In the genomic region with DNA sequence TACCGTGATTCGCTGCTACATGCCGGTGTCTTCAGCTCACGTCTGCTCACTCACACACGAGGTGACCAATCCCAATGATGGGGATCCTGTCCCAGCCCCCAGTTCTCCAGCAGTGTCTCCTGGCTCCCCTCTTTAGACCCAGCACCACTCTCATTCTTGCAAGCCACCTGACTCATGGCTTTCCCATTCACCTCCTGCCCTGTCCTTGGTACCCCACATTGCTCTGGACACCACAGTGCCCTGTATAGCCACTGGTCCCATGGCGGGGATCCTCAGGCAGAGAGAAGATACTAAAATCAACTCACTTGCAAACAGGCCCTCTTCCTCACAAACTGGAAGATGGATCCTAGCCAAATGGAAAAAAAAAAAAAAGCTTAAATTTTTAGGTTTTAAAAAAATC, we compare ENCODE assay signal across 21 cellular contexts.
"Had no signal": no experiment of that assay in that cellular context is flagged by ENCODE, and none has a peak within 500 bp of the region (broad histone marks: within the 10 kb centered on the region; RNA-seq: fewer than 3 reads in every experiment).

No MANE protein-coding gene starts in this region.

- H3K27ac ChIP-seq: left ventricle myocardium inferior, ovary, right atrium auricular region, right lobe of liver, tibial nerve, upper lobe of left lung, vagina had no signal

- H2AFZ ChIP-seq: hepatocyte had no signal

- H3K4me3 ChIP-seq: hepatocyte, left ventricle myocardium inferior, lung, ovary, right atrium auricular region, right lobe of liver, smooth muscle cell, tibial nerve, upper lobe of left lung, vagina had no signal

- H3K27me3 ChIP-seq: hepatocyte, ovary, right atrium auricular region, right lobe of liver, tibial nerve, upper lobe of left lung, vagina had no signal

- DNase-seq: islet precursor cell; left ventricle myocardium inferior; mesendoderm; naive B cell; natural killer cell; ovary; right lobe of liver; stimulated activated CD4-positive, alpha-beta T cell treated with anti-CD3 and anti-CD28 coated beads, Interleukin-1b, Interleukin-23, amount 100 ng/mL, for 48 hours; stimulated activated CD4-positive, alpha-beta T cell treated with anti-CD3 and anti-CD28 coated beads, Interleukin-2, amount 100 ng/mL, for 48 hours; stimulated activated CD4-positive, alpha-beta T cell treated with anti-CD3 and anti-CD28 coated beads, Interleukin-4, amount 100 ng/mL, for 4 hours; stimulated activated CD8-positive, alpha-beta memory T cell treated with anti-CD3 and anti-CD28 coated beads, Interleukin-4, amount 100 ng/mL, for 48 hours; stimulated activated naive CD4-positive, alpha-beta T cell treated with Interleukin-2 at 50 U/mL for 16 hours; stimulated activated naive CD8-positive, alpha-beta T cell treated with anti-CD3 and anti-CD28 coated beads, Interleukin-15, amount 100 ng/mL, for 72 hours; substantia nigra; upper lobe of left lung had no signal

- ATAC-seq: natural killer cell; right lobe of liver; stimulated activated naive CD8-positive, alpha-beta T cell treated with anti-CD3 and anti-CD28 coated beads, Interleukin-15, amount 100 ng/mL, for 72 hours had no signal

- H3K36me3 ChIP-seq: left ventricle myocardium inferior, ovary, right atrium auricular region, right lobe of liver, tibial nerve, upper lobe of left lung, vagina had no signal

- H3K4me1 ChIP-seq: left ventricle myocardium inferior, right lobe of liver, upper lobe of left lung had no signal

- H3K9me3 ChIP-seq: left ventricle myocardium inferior, ovary, right atrium auricular region, right lobe of liver, tibial nerve, upper lobe of left lung, vagina had no signal
